27 cellular contexts compared by ENCODE assay signal in genomic region chrX:30313322-30313721, GRCh38.
A peak's percentile ranks its signal among the peaks of the same experiment; 100 is the strongest.
DNase-seq lines count a peak whose midpoint lies in the region; ATAC-seq and TF ChIP-seq lines count a peak whose summit lies in the region.
"Had no signal": no experiment of that assay in that cellular context is flagged by ENCODE, and none has a peak within 500 bp of the region (broad histone marks: within the 10 kb centered on the region; RNA-seq: fewer than 3 reads in every experiment).

No MANE protein-coding gene starts in this region.

- no peak overlapping the region for H3K4me3 Mint-ChIP-seq in stimulated activated memory B cell treated with anti-CD40 and anti-IgM and Interleukin-4, amounts not matched to agents 10 μg/mL and 1 μg/mL and 100 μg/mL, for 72 hours
- H3K4me3 Mint-ChIP-seq: activated CD4-positive, alpha-beta T cell treated with anti-CD3 and anti-CD28 coated beads, Interleukin-2, amount 10 ng/mL, durations not matched to agents 24 days and 14 days; activated T-cell treated with anti-CD3 and anti-CD28 coated beads, Interleukin-2, amount 50 U/mL, for 4 hours; endodermal cell; naive thymus-derived CD4-positive, alpha-beta T cell had no signal

- peaks cover 8% of the 10 kb centered on the region for H3K27me3 Mint-ChIP-seq in stimulated activated memory B cell treated with anti-CD40 and anti-IgM and Interleukin-4, amounts not matched to agents 10 μg/mL and 1 μg/mL and 100 μg/mL, for 72 hours

- ATAC-seq in HG03196 (IDR thresholded peaks at IDR 0.05; ENCODE audit: unreplicated experiment): no peak
- no peak for ATAC-seq in stimulated activated memory B cell treated with anti-CD40 and anti-IgM and Interleukin-4, amounts not matched to agents 10 μg/mL and 1 μg/mL and 100 μg/mL, for 72 hours
- ATAC-seq: activated T-cell treated with anti-CD3 and anti-CD28 coated beads, Interleukin-2, amount 50 U/mL, for 4 hours; left lung; naive thymus-derived CD4-positive, alpha-beta T cell had no signal

- no peak overlapping the region for H3K27ac Mint-ChIP-seq in stimulated activated memory B cell treated with anti-CD40 and anti-IgM and Interleukin-4, amounts not matched to agents 10 μg/mL and 1 μg/mL and 100 μg/mL, for 72 hours
- H3K27ac Mint-ChIP-seq: activated CD4-positive, alpha-beta T cell treated with anti-CD3 and anti-CD28 coated beads, Interleukin-2, amount 10 ng/mL, durations not matched to agents 24 days and 14 days; endodermal cell; naive thymus-derived CD4-positive, alpha-beta T cell had no signal

- DNase-seq in NCI-H510A treated with DMSO at 0.1 percent for 48 hours (lab: John Stamatoyannopoulos, UW) (peak; percentile 41), NCI-H510A (lab: John Stamatoyannopoulos, UW) (no peak), NCI-H2029 (lab: John Stamatoyannopoulos, UW) (peak; percentile 47), SHP77 (lab: John Stamatoyannopoulos, UW) (peak; percentile 82 to 84), GM10266 (ENCODE audit: extremely low spot score) (no peak), dedifferentiated amniotic fluid mesenchymal stem cell (ENCODE audit: extremely low spot score) (no peak)
- DNase-seq: activated CD4-positive, alpha-beta T cell treated with anti-CD3 and anti-CD28 coated beads, Interleukin-2, amount 10 ng/mL, durations not matched to agents 24 days and 14 days; activated naive CD4-positive, alpha-beta T cell treated with Interleukin-2 at 50 U/mL for 16 hours; activated T-cell treated with anti-CD3 and anti-CD28 coated beads, Interleukin-2, amount 50 U/mL, for 4 hours; Caco-2; colonic mucosa; EL; endodermal cell; foreskin melanocyte; hippocampal formation; left lung; mesendoderm; naive thymus-derived CD4-positive, alpha-beta T cell; NCI-H1436; NCI-H446 treated with DMSO at 0.1 percent for 48 hours; nucleus accumbens; RPMI8226; stimulated activated CD8-positive, alpha-beta memory T cell treated with anti-CD3 and anti-CD28 coated beads, Interleukin-4, amount 100 ng/mL, for 48 hours; upper lobe of left lung; WERI-Rb-1 had no signal

- H3K4me1 Mint-ChIP-seq in stimulated activated memory B cell treated with anti-CD40 and anti-IgM and Interleukin-4, amounts not matched to agents 10 μg/mL and 1 μg/mL and 100 μg/mL, for 72 hours: no peaks in the 10 kb centered on the region
- H3K4me1 Mint-ChIP-seq: activated CD4-positive, alpha-beta T cell treated with anti-CD3 and anti-CD28 coated beads, Interleukin-2, amount 10 ng/mL, durations not matched to agents 24 days and 14 days; endodermal cell; naive thymus-derived CD4-positive, alpha-beta T cell had no signal

- no peaks in the 10 kb centered on the region for H3K36me3 Mint-ChIP-seq in stimulated activated memory B cell treated with anti-CD40 and anti-IgM and Interleukin-4, amounts not matched to agents 10 μg/mL and 1 μg/mL and 100 μg/mL, for 72 hours
- H3K36me3 Mint-ChIP-seq: naive thymus-derived CD4-positive, alpha-beta T cell had no signal

- H3K9me3 Mint-ChIP-seq in stimulated activated memory B cell treated with anti-CD40 and anti-IgM and Interleukin-4, amounts not matched to agents 10 μg/mL and 1 μg/mL and 100 μg/mL, for 72 hours: no peaks in the 10 kb centered on the region
- H3K9me3 Mint-ChIP-seq: activated CD4-positive, alpha-beta T cell treated with anti-CD3 and anti-CD28 coated beads, Interleukin-2, amount 10 ng/mL, durations not matched to agents 24 days and 14 days; activated T-cell treated with anti-CD3 and anti-CD28 coated beads, Interleukin-2, amount 50 U/mL, for 4 hours; endodermal cell had no signal

- no peak for TF ChIP-seq CTCF in GM10266 (IDR thresholded peaks at IDR 0.05; ENCODE audit: control insufficient read depth, insufficient read depth, low read depth, missing control alignments)

Comparison
In these comparisons a context has a peak if more than half of its experiments do, and no peak if none do; other contexts are left out.
1. DNase-seq: peak in NCI-H510A treated with DMSO at 0.1 percent for 48 hours (single experiment), NCI-H2029 (single experiment) and SHP77 (2 of 2); none in NCI-H510A (single experiment), GM10266 (single experiment) and dedifferentiated amniotic fluid mesenchymal stem cell (single experiment).